ENCODE assay signal across 17 cellular contexts in the genomic region with DNA sequence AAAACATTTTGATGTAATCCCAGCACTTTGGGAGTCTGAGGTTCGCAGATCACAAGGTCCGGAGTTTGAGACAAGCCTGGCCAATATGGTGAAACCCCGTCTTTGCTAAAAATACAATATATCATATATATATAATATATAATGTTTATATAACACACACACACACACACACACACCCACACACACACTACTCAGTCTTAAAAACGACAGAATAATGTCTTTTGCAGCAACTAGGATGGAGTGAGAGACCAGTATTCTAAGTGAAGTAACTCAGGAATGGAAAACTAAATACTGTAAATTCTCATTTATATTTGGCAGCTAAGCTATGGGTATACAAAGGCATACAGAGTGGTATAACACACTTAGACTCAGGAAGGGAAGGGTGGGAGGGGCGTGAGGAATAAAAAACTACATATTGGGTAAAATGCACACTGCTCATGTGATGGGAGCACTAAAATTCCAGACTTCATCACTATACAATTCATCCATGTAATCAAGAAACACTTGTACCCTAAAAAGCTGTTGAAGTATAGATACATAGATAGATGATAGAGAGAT.
"Had no signal": no experiment of that assay in that cellular context is flagged by ENCODE, and none has a peak within 500 bp of the region (broad histone marks: within the 10 kb centered on the region; RNA-seq: fewer than 3 reads in every experiment).

No MANE protein-coding gene starts in this region.

- H3K4me1 Mint-ChIP-seq: activated naive CD4-positive, alpha-beta T cell treated with anti-CD3 and anti-CD28 coated beads, Interleukin-2, amount 50 U/mL, for 24 hours had no signal

- DNase-seq: activated CD4-positive, CD25-positive, alpha-beta regulatory T cell; activated T-cell treated with anti-CD3 and anti-CD28 coated beads, Interleukin-2, amount 50 U/mL, for 4 hours; adrenal gland; anterior cingulate cortex; cerebellar nuclear complex; Karpas-422; MM.1S; NCI-H1092; NCI-H1417; NCI-H2029; NCI-H2107; NCI-H510A treated with DMSO at 0.1 percent for 48 hours; NCI-H69; SJCRH30; SK-N-SH had no signal

- H3K4me2 ChIP-seq: SK-N-SH had no signal

- H3K4me3 Mint-ChIP-seq: activated naive CD4-positive, alpha-beta T cell treated with anti-CD3 and anti-CD28 coated beads, Interleukin-2, amount 50 U/mL, for 24 hours; activated T-cell treated with anti-CD3 and anti-CD28 coated beads, Interleukin-2, amount 50 U/mL, for 4 hours had no signal

- H3K9ac ChIP-seq: SK-N-SH had no signal

- H3K27me3 Mint-ChIP-seq: activated naive CD4-positive, alpha-beta T cell treated with anti-CD3 and anti-CD28 coated beads, Interleukin-2, amount 50 U/mL, for 24 hours had no signal

- H3K27me3 ChIP-seq: adrenal gland, SJCRH30 had no signal

- H3K4me1 ChIP-seq: adrenal gland, SJCRH30 had no signal

- H3K27ac ChIP-seq: adrenal gland, SJCRH30, VCaP had no signal

- H3K9me3 ChIP-seq: adrenal gland, SJCRH30 had no signal

- H3K4me3 ChIP-seq: adrenal gland, SJCRH30 had no signal

- ATAC-seq: activated T-cell treated with anti-CD3 and anti-CD28 coated beads, Interleukin-2, amount 50 U/mL, for 4 hours had no signal

- H3K36me3 Mint-ChIP-seq: activated naive CD4-positive, alpha-beta T cell treated with anti-CD3 and anti-CD28 coated beads, Interleukin-2, amount 50 U/mL, for 24 hours had no signal

- H3K27ac Mint-ChIP-seq: activated naive CD4-positive, alpha-beta T cell treated with anti-CD3 and anti-CD28 coated beads, Interleukin-2, amount 50 U/mL, for 24 hours had no signal

- H3K36me3 ChIP-seq: adrenal gland, SJCRH30 had no signal
